In the genomic region with DNA sequence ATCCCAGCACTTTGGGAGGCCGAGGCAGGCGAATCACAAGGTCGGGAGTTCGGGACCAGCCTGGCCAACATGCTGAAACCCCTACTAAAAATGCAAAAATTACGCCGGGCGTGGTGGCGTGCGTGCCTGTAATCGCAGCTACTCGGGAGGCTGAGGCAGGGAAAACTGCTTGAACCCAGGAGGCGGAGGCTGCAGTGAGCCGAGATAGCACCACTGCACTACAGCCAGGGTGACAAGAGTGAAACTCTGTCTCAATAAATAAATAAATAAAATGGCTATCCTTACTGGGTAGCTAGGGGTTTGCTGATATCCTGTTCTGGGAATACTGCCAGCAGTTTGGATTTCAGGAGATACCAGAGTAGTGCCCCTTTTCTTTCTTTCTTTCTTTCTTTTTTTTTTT, we compare ENCODE assay signal across 2 cellular contexts.
A peak's percentile ranks its signal among the peaks of the same experiment; 100 is the strongest.
TF ChIP-seq lines count a peak whose summit lies in the region.

No MANE protein-coding gene starts in this region.

TF ChIP-seq in liver, 16 proteins besides CTCF, POLR2A, EP300 and RAD21:
- TF ChIP-seq GABPA (IDR thresholded peaks at IDR 0.05 in 1 of 2, conservative IDR thresholded peaks at IDR 0.05 in 1 of 2): no peak
- TF ChIP-seq, protein P1, sequence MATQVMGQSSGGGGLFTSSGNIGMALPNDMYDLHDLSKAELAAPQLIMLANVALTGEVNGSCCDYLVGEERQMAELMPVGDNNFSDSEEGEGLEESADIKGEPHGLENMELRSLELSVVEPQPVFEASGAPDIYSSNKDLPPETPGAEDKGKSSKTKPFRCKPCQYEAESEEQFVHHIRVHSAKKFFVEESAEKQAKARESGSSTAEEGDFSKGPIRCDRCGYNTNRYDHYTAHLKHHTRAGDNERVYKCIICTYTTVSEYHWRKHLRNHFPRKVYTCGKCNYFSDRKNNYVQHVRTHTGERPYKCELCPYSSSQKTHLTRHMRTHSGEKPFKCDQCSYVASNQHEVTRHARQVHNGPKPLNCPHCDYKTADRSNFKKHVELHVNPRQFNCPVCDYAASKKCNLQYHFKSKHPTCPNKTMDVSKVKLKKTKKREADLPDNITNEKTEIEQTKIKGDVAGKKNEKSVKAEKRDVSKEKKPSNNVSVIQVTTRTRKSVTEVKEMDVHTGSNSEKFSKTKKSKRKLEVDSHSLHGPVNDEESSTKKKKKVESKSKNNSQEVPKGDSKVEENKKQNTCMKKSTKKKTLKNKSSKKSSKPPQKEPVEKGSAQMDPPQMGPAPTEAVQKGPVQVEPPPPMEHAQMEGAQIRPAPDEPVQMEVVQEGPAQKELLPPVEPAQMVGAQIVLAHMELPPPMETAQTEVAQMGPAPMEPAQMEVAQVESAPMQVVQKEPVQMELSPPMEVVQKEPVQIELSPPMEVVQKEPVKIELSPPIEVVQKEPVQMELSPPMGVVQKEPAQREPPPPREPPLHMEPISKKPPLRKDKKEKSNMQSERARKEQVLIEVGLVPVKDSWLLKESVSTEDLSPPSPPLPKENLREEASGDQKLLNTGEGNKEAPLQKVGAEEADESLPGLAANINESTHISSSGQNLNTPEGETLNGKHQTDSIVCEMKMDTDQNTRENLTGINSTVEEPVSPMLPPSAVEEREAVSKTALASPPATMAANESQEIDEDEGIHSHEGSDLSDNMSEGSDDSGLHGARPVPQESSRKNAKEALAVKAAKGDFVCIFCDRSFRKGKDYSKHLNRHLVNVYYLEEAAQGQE (IDR thresholded peaks at IDR 0.05): no peak
- TF ChIP-seq HNF4A (conservative IDR thresholded peaks at IDR 0.05): peak; percentile 48 to 63
- TF ChIP-seq HNF4G (IDR thresholded peaks at IDR 0.05): no peak
- no peak for TF ChIP-seq FOXA2 (IDR thresholded peaks at IDR 0.05)
- peak in 1 of 2 donors; percentile 30 for TF ChIP-seq JUND (IDR thresholded peaks at IDR 0.05)
- TF ChIP-seq EGR1 (IDR thresholded peaks at IDR 0.05; ENCODE audit: low read depth in 2 of 2): no peak
- peak; percentile 34 for TF ChIP-seq SP1 (IDR thresholded peaks at IDR 0.05)
- TF ChIP-seq, protein P2, sequence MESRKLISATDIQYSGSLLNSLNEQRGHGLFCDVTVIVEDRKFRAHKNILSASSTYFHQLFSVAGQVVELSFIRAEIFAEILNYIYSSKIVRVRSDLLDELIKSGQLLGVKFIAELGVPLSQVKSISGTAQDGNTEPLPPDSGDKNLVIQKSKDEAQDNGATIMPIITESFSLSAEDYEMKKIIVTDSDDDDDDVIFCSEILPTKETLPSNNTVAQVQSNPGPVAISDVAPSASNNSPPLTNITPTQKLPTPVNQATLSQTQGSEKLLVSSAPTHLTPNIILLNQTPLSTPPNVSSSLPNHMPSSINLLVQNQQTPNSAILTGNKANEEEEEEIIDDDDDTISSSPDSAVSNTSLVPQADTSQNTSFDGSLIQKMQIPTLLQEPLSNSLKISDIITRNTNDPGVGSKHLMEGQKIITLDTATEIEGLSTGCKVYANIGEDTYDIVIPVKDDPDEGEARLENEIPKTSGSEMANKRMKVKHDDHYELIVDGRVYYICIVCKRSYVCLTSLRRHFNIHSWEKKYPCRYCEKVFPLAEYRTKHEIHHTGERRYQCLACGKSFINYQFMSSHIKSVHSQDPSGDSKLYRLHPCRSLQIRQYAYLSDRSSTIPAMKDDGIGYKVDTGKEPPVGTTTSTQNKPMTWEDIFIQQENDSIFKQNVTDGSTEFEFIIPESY (IDR thresholded peaks at IDR 0.05): no peak
- no peak for TF ChIP-seq FOXA1 (IDR thresholded peaks at IDR 0.05)
- peak; percentile 51 for TF ChIP-seq YY1 (IDR thresholded peaks at IDR 0.05)
- TF ChIP-seq, protein P3, sequence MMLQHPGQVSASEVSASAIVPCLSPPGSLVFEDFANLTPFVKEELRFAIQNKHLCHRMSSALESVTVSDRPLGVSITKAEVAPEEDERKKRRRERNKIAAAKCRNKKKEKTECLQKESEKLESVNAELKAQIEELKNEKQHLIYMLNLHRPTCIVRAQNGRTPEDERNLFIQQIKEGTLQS (IDR thresholded peaks at IDR 0.05): no peak
- TF ChIP-seq RXRA (IDR thresholded peaks at IDR 0.05): peak; percentile 52 to 72
- TF ChIP-seq, protein P4, sequence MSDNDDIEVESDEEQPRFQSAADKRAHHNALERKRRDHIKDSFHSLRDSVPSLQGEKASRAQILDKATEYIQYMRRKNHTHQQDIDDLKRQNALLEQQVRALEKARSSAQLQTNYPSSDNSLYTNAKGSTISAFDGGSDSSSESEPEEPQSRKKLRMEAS (IDR thresholded peaks at IDR 0.05): peak; percentile 12
- TF ChIP-seq TAF1 (conservative IDR thresholded peaks at IDR 0.05): no peak
- no peak for TF ChIP-seq NR2F2 (IDR thresholded peaks at IDR 0.05)

TF ChIP-seq in HepG2, 621 proteins besides CTCF, POLR2A, EP300 and RAD21:
- no peak for TF ChIP-seq GATAD2A (CRISPR knock-in tag; IDR thresholded peaks at IDR 0.05)
- TF ChIP-seq, protein P3 (CRISPR knock-in tag; IDR thresholded peaks at IDR 0.05): no peak
- no peak for TF ChIP-seq ATAD3A (CRISPR knock-in tag; IDR thresholded peaks at IDR 0.05)
- no peak for TF ChIP-seq ZNF589 (CRISPR knock-in tag; conservative IDR thresholded peaks at IDR 0.05)
- TF ChIP-seq ZNF230 (CRISPR knock-in tag; IDR thresholded peaks at IDR 0.05): no peak
- no peak for TF ChIP-seq GLI4 (CRISPR knock-in tag; IDR thresholded peaks at IDR 0.05; ENCODE audit: borderline replicate concordance)
- TF ChIP-seq HOXA5 (CRISPR knock-in tag; IDR thresholded peaks at IDR 0.05): no peak
- TF ChIP-seq KMT2A (CRISPR knock-in tag; IDR thresholded peaks at IDR 0.05): no peak
- TF ChIP-seq, protein P5, sequence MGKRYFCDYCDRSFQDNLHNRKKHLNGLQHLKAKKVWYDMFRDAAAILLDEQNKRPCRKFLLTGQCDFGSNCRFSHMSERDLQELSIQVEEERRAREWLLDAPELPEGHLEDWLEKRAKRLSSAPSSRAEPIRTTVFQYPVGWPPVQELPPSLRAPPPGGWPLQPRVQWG (CRISPR knock-in tag; IDR thresholded peaks at IDR 0.05; ENCODE audit: borderline replicate concordance, low read depth): no peak
- no peak for TF ChIP-seq EHMT2 (IDR thresholded peaks at IDR 0.05; ENCODE audit: borderline replicate concordance, low read depth, low read length)
- TF ChIP-seq, protein P6, sequence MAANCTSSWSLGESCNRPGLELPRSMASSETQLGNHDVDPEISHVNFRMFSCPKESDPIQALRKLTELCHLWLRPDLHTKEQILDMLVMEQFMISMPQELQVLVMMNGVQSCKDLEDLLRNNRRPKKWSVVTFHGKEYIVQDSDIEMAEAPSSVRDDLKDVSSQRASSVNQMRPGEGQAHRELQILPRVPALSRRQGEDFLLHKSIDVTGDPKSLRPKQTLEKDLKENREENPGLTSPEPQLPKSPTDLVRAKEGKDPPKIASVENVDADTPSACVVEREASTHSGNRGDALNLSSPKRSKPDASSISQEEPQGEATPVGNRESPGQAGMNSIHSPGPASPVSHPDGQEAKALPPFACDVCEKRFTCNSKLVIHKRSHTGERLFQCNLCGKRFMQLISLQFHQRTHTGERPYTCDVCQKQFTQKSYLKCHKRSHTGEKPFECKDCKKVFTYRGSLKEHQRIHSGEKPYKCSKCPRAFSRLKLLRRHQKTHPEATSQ (CRISPR knock-in tag; IDR thresholded peaks at IDR 0.05; ENCODE audit: borderline replicate concordance): no peak
- no peak for TF ChIP-seq ARID2 (CRISPR knock-in tag; IDR thresholded peaks at IDR 0.05; ENCODE audit: borderline replicate concordance)
- no peak for TF ChIP-seq ZNF326 (CRISPR knock-in tag; IDR thresholded peaks at IDR 0.05; ENCODE audit: borderline replicate concordance)
- no peak for TF ChIP-seq NFYB (CRISPR knock-in tag; IDR thresholded peaks at IDR 0.05)
- no peak for TF ChIP-seq ZNF749 (CRISPR knock-in tag; IDR thresholded peaks at IDR 0.05; ENCODE audit: borderline replicate concordance)
- TF ChIP-seq SIN3A (IDR thresholded peaks at IDR 0.05; ENCODE audit: borderline replicate concordance, low read depth, low read length): no peak
- no peak for TF ChIP-seq ZNF567 (CRISPR knock-in tag; IDR thresholded peaks at IDR 0.05; ENCODE audit: borderline replicate concordance)
- TF ChIP-seq ZNF235 (CRISPR knock-in tag; IDR thresholded peaks at IDR 0.05; ENCODE audit: borderline replicate concordance): no peak
- TF ChIP-seq HIVEP1 (CRISPR knock-in tag; IDR thresholded peaks at IDR 0.05): no peak
- TF ChIP-seq ZNF101 (CRISPR knock-in tag; IDR thresholded peaks at IDR 0.05; ENCODE audit: borderline replicate concordance, low read depth): no peak
